13 cellular contexts compared by ENCODE assay signal in the genomic region with DNA sequence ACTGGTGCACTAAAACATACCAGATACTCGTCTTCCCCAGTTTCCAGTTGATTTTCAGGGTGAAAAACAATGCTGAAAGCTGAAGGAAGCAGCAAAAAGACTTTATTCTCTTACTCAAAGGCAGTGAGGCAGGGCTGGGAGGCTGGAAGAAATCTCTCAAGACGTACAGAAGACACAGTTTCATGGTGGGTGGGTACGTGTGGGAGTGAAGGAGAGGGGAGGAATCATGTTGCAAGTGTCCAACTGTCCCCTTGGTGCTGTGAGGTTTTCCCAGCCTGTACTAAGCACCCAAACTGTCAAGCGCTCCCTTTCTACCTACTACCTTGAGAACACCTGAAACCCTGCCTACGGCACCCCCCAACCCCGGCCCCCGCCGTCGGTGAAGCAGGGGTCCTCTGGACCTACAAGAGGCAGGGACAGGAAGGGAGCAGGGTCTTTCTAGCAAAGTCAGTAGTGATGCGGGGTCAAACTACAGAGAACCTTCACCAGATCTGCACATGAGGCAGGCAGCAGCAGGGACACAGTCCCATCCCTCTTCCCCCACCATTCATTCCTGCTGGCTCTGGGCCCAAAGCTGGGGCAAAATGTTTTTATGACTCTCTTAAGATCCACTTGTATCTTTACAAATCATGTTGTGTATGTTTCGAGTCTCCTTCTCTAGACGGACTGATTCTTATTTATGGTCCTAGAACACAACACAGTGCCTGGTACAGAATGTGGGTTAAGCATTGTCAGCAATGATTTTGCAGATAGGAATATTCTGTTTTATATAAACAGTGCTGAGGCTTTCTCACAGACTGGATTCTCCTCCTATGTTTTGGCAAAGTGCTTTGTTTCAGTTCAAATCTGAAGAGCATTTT. TPM values are rescaled to one million over a fixed set of nuclear protein-coding genes. Genes with fewer than 3 reads are reported as not detected.
A peak's percentile ranks its signal among the peaks of the same experiment; 100 is the strongest.
DNase-seq lines count a peak whose midpoint lies in the region; TF ChIP-seq lines count a peak whose summit lies in the region.
"Had no signal": no experiment of that assay in that cellular context is flagged by ENCODE, and none has a peak within 500 bp of the region (broad histone marks: within the 10 kb centered on the region; RNA-seq: fewer than 3 reads in every experiment).

No MANE protein-coding gene starts in this region.

- H4K20me1 ChIP-seq in OCI-LY7 (ENCODE audit: insufficient read depth, low read length) = peaks cover 15% of the 10 kb centered on the region

- H3K4me3 ChIP-seq in OCI-LY7 (ENCODE audit: low read depth, low read length, poor library complexity, severe bottlenecking) (peak overlapping the region; percentile 81), WERI-Rb-1 (ENCODE audit: low read depth, low read length) (no peak overlapping the region)
- H3K4me3 ChIP-seq: MG63 had no signal

- H2AFZ ChIP-seq in OCI-LY7 (ENCODE audit: low read length) = peak overlapping the region; percentile 53; the same call in 1 of the 2 replicates

- peak overlapping the region; percentile 86 for H3K4me2 ChIP-seq in OCI-LY7 (ENCODE audit: low read length)

- H3K27ac Mint-ChIP-seq in activated naive CD4-positive, alpha-beta T cell treated with anti-CD3 and anti-CD28 coated beads, Interleukin-2, amount 50 U/mL, for 24 hours = no peak overlapping the region
- peak overlapping the region in 1 of 6 donors; percentile 14 for H3K27ac Mint-ChIP-seq in immature natural killer cell

- peaks cover 30% of the 10 kb centered on the region for H3K27me3 ChIP-seq in WERI-Rb-1 (ENCODE audit: insufficient read depth, low read depth, severe bottlenecking)
- H3K27me3 ChIP-seq: MG63, right atrium auricular region, upper lobe of left lung had no signal

- H3K36me3 Mint-ChIP-seq in activated naive CD4-positive, alpha-beta T cell treated with anti-CD3 and anti-CD28 coated beads, Interleukin-2, amount 50 U/mL, for 24 hours = no peaks in the 10 kb centered on the region
- no peaks in the 10 kb centered on the region for H3K36me3 Mint-ChIP-seq in immature natural killer cell

- CTCF ChIA-PET in OCI-LY7 (lab: Charles Lee; ENCODE audit: unreplicated experiment) = no interaction called here

- no peak for DNase-seq in activated naive CD4-positive, alpha-beta T cell treated with Interleukin-2 at 50 U/mL for 16 hours
- DNase-seq in OCI-LY7 (ENCODE audit: low spot score) (no peak), immature natural killer cell (no peak), ureter (ENCODE audit: low spot score) (peak; percentile 39), WERI-Rb-1 (no peak)
- DNase-seq in stimulated activated CD4-positive, alpha-beta T cell treated with anti-CD3 and anti-CD28 coated beads, Interleukin-12 subunit alpha, Interleukin-12 subunit beta, amount 100 ng/mL, for 4 hours = no peak
- no peak for DNase-seq in central memory CD4-positive, alpha-beta T cell
- DNase-seq: hippocampal formation, MG63 had no signal

- H3K4me1 ChIP-seq in OCI-LY7 (ENCODE audit: insufficient read depth, low read length, poor library complexity, severe bottlenecking) = peaks cover 54% of the 10 kb centered on the region

- peak overlapping the region; percentile 96 for H3K4me3 Mint-ChIP-seq in activated naive CD4-positive, alpha-beta T cell treated with anti-CD3 and anti-CD28 coated beads, Interleukin-2, amount 50 U/mL, for 24 hours
- peak overlapping the region in 3 of 5 donors; percentile 1 to 18 (median 7) for H3K4me3 Mint-ChIP-seq in immature natural killer cell

- no peaks in the 10 kb centered on the region for H3K9me3 Mint-ChIP-seq in activated naive CD4-positive, alpha-beta T cell treated with anti-CD3 and anti-CD28 coated beads, Interleukin-2, amount 50 U/mL, for 24 hours
- H3K9me3 Mint-ChIP-seq in immature natural killer cell = peaks cover 0 to 5% (median 0%) of the 10 kb centered on the region in 6 donors

- intact Hi-C loops in OCI-LY7 (cut with micrococcal nuclease; ENCODE audit: unreplicated experiment) = loop anchor here (5.0 to 10.0 kb wide), 7 partner anchors 261 to 1249 kb away; a partner anchor contains a TSS

- TF ChIP-seq CTCF in OCI-LY7 (conservative IDR thresholded peaks at IDR 0.05; ENCODE audit: low read length) = no peak
- no peak for TF ChIP-seq CTCF in WERI-Rb-1 (IDR thresholded peaks at IDR 0.05; ENCODE audit: low read depth, low read length)

- BruUV-seq in OCI-LY7 (replicated peaks; lab: Mats Ljungman, UMichigan) = no TSS peak

- peaks cover 45% of the 10 kb centered on the region for H3K4me1 Mint-ChIP-seq in activated naive CD4-positive, alpha-beta T cell treated with anti-CD3 and anti-CD28 coated beads, Interleukin-2, amount 50 U/mL, for 24 hours
- H3K4me1 Mint-ChIP-seq in immature natural killer cell = peaks cover 26 to 40% of the 10 kb centered on the region in 2 donors

- H3K9me3 ChIP-seq in OCI-LY7 (ENCODE audit: low read length) = no peaks in the 10 kb centered on the region
- no peaks in the 10 kb centered on the region for H3K9me3 ChIP-seq in WERI-Rb-1 (ENCODE audit: severe bottlenecking)
- H3K9me3 ChIP-seq: BLaER1, MG63, right atrium auricular region, upper lobe of left lung had no signal

- peaks cover 17% of the 10 kb centered on the region for H3K79me2 ChIP-seq in OCI-LY7 (ENCODE audit: insufficient read depth, low read depth, low read length)

- H3K27ac ChIP-seq in OCI-LY7 (ENCODE audit: low read depth, low read length, poor library complexity, severe bottlenecking) (peak overlapping the region; percentile 87), WERI-Rb-1 (no peak overlapping the region)

- H3K9me2 ChIP-seq in OCI-LY7 (ENCODE audit: insufficient read depth, low read length) = no peaks in the 10 kb centered on the region

- no peaks in the 10 kb centered on the region for H3K27me3 Mint-ChIP-seq in activated naive CD4-positive, alpha-beta T cell treated with anti-CD3 and anti-CD28 coated beads, Interleukin-2, amount 50 U/mL, for 24 hours
- peaks cover 11 to 27% (median 24%) of the 10 kb centered on the region in 3 donors for H3K27me3 Mint-ChIP-seq in immature natural killer cell (ENCODE audit: low read depth in 3 of 3)

- H3K36me3 ChIP-seq in OCI-LY7 (ENCODE audit: insufficient read depth, low read length) (peaks cover 8% of the 10 kb centered on the region; the same call in 1 of the 2 replicates), WERI-Rb-1 (no peaks in the 10 kb centered on the region)
- H3K36me3 ChIP-seq: BLaER1, MG63, right atrium auricular region, upper lobe of left lung had no signal

- POLR2A ChIA-PET in OCI-LY7 (lab: Charles Lee) = interaction anchor here (0.6 to 2.7 kb wide), 9 partner anchors 11 to 1982 kb away, joined by 3 to 10 read pairs (median 4); a partner anchor contains a TSS

RNA-seq across cellular contexts. Expression of a gene that starts 2.4 kb away (rescaled TPM):
- 17.6 and 21.0 TPM in 2 replicates for total RNA-seq in OCI-LY7 (2014; rRNA removed; shearing (Covaris generic))
- 35.6 and 37.3 TPM in 2 replicates for total RNA-seq in OCI-LY7 (2022)
- polyA plus RNA-seq in immature natural killer cell = under 1 TPM in 2 of 3 donors, not detected in 1; 0.10 to 0.39 TPM
- 34.9 TPM for total RNA-seq in ureter
